ENCODE assay signal across 8 cellular contexts in the genomic region with DNA sequence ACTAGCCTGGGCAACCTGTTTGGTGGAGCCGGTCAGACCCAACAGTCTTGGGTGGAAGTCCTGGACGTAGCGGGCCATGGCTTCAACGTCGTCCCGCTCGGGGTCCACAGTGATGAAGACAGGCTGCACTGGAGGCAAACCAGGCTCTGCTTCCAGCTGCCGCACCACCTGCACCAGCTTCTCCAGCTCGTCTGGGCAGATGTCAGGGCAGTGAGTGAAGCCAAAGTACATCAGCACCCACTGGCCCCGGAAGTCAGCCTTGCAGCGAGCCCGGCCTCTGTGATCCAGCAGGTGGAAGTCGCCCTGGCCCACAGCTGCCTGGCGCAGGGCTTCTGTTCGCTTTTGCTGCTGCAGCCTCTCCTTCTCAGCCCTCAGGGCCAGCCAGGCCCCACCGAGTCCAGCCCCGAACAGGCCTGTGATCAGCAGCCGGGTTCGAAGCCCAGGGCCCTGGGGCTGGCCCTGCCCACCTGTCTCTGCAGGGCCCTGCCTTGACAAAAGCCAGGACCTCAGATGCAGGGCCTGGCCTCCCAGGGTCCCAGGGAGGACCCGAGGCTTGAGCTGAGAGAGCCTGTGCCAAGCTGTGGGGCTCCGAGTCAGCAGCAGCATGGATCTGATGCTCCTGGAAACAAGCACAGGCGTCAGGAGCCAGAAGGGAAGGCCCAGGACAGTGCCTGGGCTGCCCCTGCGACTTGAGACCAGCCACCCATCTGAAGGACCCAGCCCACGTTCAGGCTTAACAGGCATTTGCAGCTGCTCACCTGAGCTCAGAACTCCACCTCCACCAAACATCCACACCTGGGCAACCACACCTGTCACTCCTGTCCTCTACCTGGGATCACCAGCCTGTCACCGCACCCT. TPM values are rescaled to one million over a fixed set of nuclear protein-coding genes. Genes with fewer than 3 reads are reported as not detected.
DNase-seq lines count a peak whose midpoint lies in the region; ATAC-seq and TF ChIP-seq lines count a peak whose summit lies in the region.

No MANE protein-coding gene starts in this region.

- WGBS in SK-N-SH (ENCODE audit: low lambda C conversion rate): 85% methylated on average over 15 of the region's 25 CpGs
- 79% methylated on average over 25 of the region's 25 CpGs for WGBS in hepatocyte (ENCODE audit: low lambda C conversion rate, missing lambda C conversion rate)

- H3K4me3 ChIP-seq in SK-N-SH (ENCODE audit: low read depth in 2 of 2, low read length in 1 of 2) (peak overlapping the region; percentile 80 to 81), WERI-Rb-1 (ENCODE audit: low read depth, low read length) (peak overlapping the region; percentile 85; the same call in 1 of the 2 replicates), hepatocyte (peak overlapping the region; percentile 23)

- H2AFZ ChIP-seq in SK-N-SH (ENCODE audit: low read depth): no peak overlapping the region
- H2AFZ ChIP-seq in hepatocyte: no peak overlapping the region

- peak overlapping the region; percentile 93 for H3K4me2 ChIP-seq in SK-N-SH
- peak overlapping the region; percentile 94 for H3K4me2 ChIP-seq in hepatocyte

- peak overlapping the region; percentile 91 to 96 for H3K27ac Mint-ChIP-seq in stimulated activated naive CD8-positive, alpha-beta T cell treated with anti-CD3 and anti-CD28 coated beads, Interleukin-15, amount 100 ng/mL, for 72 hours

- CTCF ChIA-PET in SK-N-SH (lab: Yijun Ruan, JAX): interaction anchor here (0.7 to 3.4 kb wide), 7 partner anchors 8 to 58 kb away, joined by 3 to 53 read pairs (median 9); partner anchors contain the start of genes CHKB and SYCE3

- H3K9me3 ChIP-seq in SK-N-SH: no peaks in the 10 kb centered on the region
- no peaks in the 10 kb centered on the region for H3K9me3 ChIP-seq in WERI-Rb-1 (ENCODE audit: severe bottlenecking)
- no peaks in the 10 kb centered on the region for H3K9me3 ChIP-seq in hepatocyte (ENCODE audit: low read depth)

- H3K27me3 Mint-ChIP-seq in stimulated activated naive CD8-positive, alpha-beta T cell treated with anti-CD3 and anti-CD28 coated beads, Interleukin-15, amount 100 ng/mL, for 72 hours: no peaks in the 10 kb centered on the region

- H3K27me3 ChIP-seq in SK-N-SH (ENCODE audit: insufficient read depth) (no peaks in the 10 kb centered on the region), WERI-Rb-1 (ENCODE audit: insufficient read depth, low read depth, severe bottlenecking) (no peaks in the 10 kb centered on the region), hepatocyte (no peaks in the 10 kb centered on the region)

- H3K27ac ChIP-seq in SK-N-SH (ENCODE audit: low read depth in 2 of 2, low read length in 1 of 2) (peak overlapping the region in 1 of 2 experiments; percentile 25; a peak in 1 of 4 replicates), WERI-Rb-1 (peak overlapping the region; percentile 92), hepatocyte (peak overlapping the region; percentile 90)

- H3K9me2 ChIP-seq in SK-N-SH (no peaks in the 10 kb centered on the region), hepatocyte (replicated peaks; ENCODE audit: insufficient read depth) (no peaks in the 10 kb centered on the region)

- H3K79me2 ChIP-seq in SK-N-SH (ENCODE audit: insufficient read depth) (peaks cover 18% of the 10 kb centered on the region), hepatocyte (peaks cover 37% of the 10 kb centered on the region)

- TF ChIP-seq RAD21 in SK-N-SH (IDR thresholded peaks at IDR 0.05; ENCODE audit: low read length): no peak

- H3K9me3 Mint-ChIP-seq in stimulated activated naive CD8-positive, alpha-beta T cell treated with anti-CD3 and anti-CD28 coated beads, Interleukin-15, amount 100 ng/mL, for 72 hours: no peaks in the 10 kb centered on the region

- H3K36me3 ChIP-seq in SK-N-SH (replicated peaks in 1 of 2; ENCODE audit: control insufficient read depth in 1 of 2, insufficient read depth in 2 of 2, low read length in 1 of 2) (peaks cover 7 to 35% of the 10 kb centered on the region in 2 experiments), WERI-Rb-1 (peaks cover 56% of the 10 kb centered on the region), hepatocyte (replicated peaks; ENCODE audit: insufficient read depth, low read depth) (no peaks in the 10 kb centered on the region)

- peaks cover 55% of the 10 kb centered on the region for H3K4me1 Mint-ChIP-seq in stimulated activated naive CD8-positive, alpha-beta T cell treated with anti-CD3 and anti-CD28 coated beads, Interleukin-15, amount 100 ng/mL, for 72 hours

- H3K4me1 ChIP-seq in SK-N-SH (ENCODE audit: control insufficient read depth in 1 of 2, insufficient read depth in 2 of 2, low read depth in 1 of 2, low read length in 1 of 2): peaks cover 7 to 24% of the 10 kb centered on the region in 2 experiments; a peak in 2 of 4 replicates
- H3K4me1 ChIP-seq in hepatocyte (ENCODE audit: insufficient read depth): peaks cover 19% of the 10 kb centered on the region

- DNase-seq in SK-N-SH (peak; percentile 52), WERI-Rb-1 (no peak), hepatocyte (ENCODE audit: low spot score) (peak; percentile 15), EL (no peak), medulla oblongata (ENCODE audit: extremely low spot score) (no peak), T1000 (lab: John Stamatoyannopoulos, UW) (no peak)
- peak in 1 of 2 donors; percentile 25 for DNase-seq in stimulated activated naive CD8-positive, alpha-beta T cell treated with anti-CD3 and anti-CD28 coated beads, Interleukin-15, amount 100 ng/mL, for 72 hours

- no peak for TF ChIP-seq EP300 in SK-N-SH (IDR thresholded peaks at IDR 0.05; ENCODE audit: borderline replicate concordance in 1 of 2, low read depth in 1 of 2, low read length in 1 of 2)

- no peak for ATAC-seq in SK-N-SH treated with all-trans-retinoic acid at 6 μM for 48 hours
- ATAC-seq in stimulated activated naive CD8-positive, alpha-beta T cell treated with anti-CD3 and anti-CD28 coated beads, Interleukin-15, amount 100 ng/mL, for 72 hours: no peak

- peak overlapping the region; percentile 80; the same call in 1 of the 2 replicates for H3K9ac ChIP-seq in SK-N-SH

- peaks cover 8% of the 10 kb centered on the region; the same call in 1 of the 2 replicates for H4K20me1 ChIP-seq in SK-N-SH (ENCODE audit: insufficient read depth)
- peaks cover 13% of the 10 kb centered on the region for H4K20me1 ChIP-seq in hepatocyte (ENCODE audit: insufficient read depth, poor library complexity, severe bottlenecking)

- POLR2A ChIA-PET in SK-N-SH (lab: Yijun Ruan, JAX): interaction anchor here (0.9 to 2.9 kb wide), 8 partner anchors 8 to 58 kb away, joined by 3 to 12 read pairs (median 6); partner anchors contain the start of genes CHKB, KLHDC7B, LMF2 and NCAPH2

- no peak for TF ChIP-seq CTCF in SK-N-SH (IDR thresholded peaks at IDR 0.05)
- no peak for TF ChIP-seq CTCF in WERI-Rb-1 (IDR thresholded peaks at IDR 0.05; ENCODE audit: low read depth, low read length)
- no peak for TF ChIP-seq CTCF in hepatocyte (IDR thresholded peaks at IDR 0.05; ENCODE audit: poor library complexity)

- H3F3A ChIP-seq in SK-N-SH (replicated peaks; ENCODE audit: insufficient read depth): peaks cover 19% of the 10 kb centered on the region

- H3K4me3 Mint-ChIP-seq in stimulated activated naive CD8-positive, alpha-beta T cell treated with anti-CD3 and anti-CD28 coated beads, Interleukin-15, amount 100 ng/mL, for 72 hours: peak overlapping the region; percentile 88 to 95

TF ChIP-seq in SK-N-SH, 30 proteins besides CTCF, POLR2A, EP300 and RAD21 (continues in another document):
- TF ChIP-seq GABPA (IDR thresholded peaks at IDR 0.05; ENCODE audit: low read depth): no peak
- TF ChIP-seq FOXM1 (IDR thresholded peaks at IDR 0.05; ENCODE audit: low read depth): no peak
- no peak for TF ChIP-seq NFIC (IDR thresholded peaks at IDR 0.05; ENCODE audit: borderline replicate concordance)

TF ChIP-seq in SK-N-SH treated with all-trans-retinoic acid at 6 μM for 48 hours, 23 proteins besides CTCF, POLR2A, EP300 and RAD21 (continues in another document):
- no peak for TF ChIP-seq CSRNP3 (CRISPR knock-in tag; IDR thresholded peaks at IDR 0.05)
- no peak for TF ChIP-seq CSDC2 (CRISPR knock-in tag; IDR thresholded peaks at IDR 0.05)
- no peak for TF ChIP-seq SNAI2 (CRISPR knock-in tag; IDR thresholded peaks at IDR 0.05)
- TF ChIP-seq TOX (CRISPR knock-in tag; IDR thresholded peaks at IDR 0.05; ENCODE audit: borderline replicate concordance): no peak
- no peak for TF ChIP-seq ZNF565 (CRISPR knock-in tag; conservative IDR thresholded peaks at IDR 0.05; ENCODE audit: low read depth)

RNA-seq across cellular contexts. Expression of gene SCO2, which starts 1.4 kb away (rescaled TPM):
- polyA plus RNA-seq in SK-N-SH (2012; rRNA removed): 3.2 and 4.0 TPM in 2 replicates
- 0.82 and 1.5 TPM in 2 replicates for polyA plus RNA-seq in SK-N-SH (2012; cell fraction: cytosol; rRNA removed)
- polyA plus RNA-seq in SK-N-SH (2012; cell fraction: nucleus; rRNA removed): 2.6 and 2.9 TPM in 2 replicates
- 2.0 and 4.1 TPM in 2 replicates for total RNA-seq in hepatocyte
- polyA plus RNA-seq in hepatocyte: 9.7 and 11.2 TPM in 2 replicates

RNA-seq across cellular contexts. Expression of gene TYMP, which starts 5.8 kb away (rescaled TPM):
- polyA plus RNA-seq in SK-N-SH (2012; rRNA removed) (1.1 and 1.7 TPM in 2 replicates), hepatocyte (85.7 and 105 TPM in 2 replicates)
- 0.45 and 0.62 TPM in 2 replicates for polyA plus RNA-seq in SK-N-SH (2012; cell fraction: cytosol; rRNA removed)
- 5.0 and 11.0 TPM in 2 replicates for polyA plus RNA-seq in SK-N-SH (2012; cell fraction: nucleus; rRNA removed)
- 36.6 and 46.4 TPM in 2 replicates for total RNA-seq in hepatocyte

RNA-seq across cellular contexts. Expression of gene NCAPH2, which starts 16.0 kb away (rescaled TPM):
- polyA plus RNA-seq in SK-N-SH (2012; rRNA removed) (21.1 and 22.4 TPM in 2 replicates), hepatocyte (40.6 and 48.0 TPM in 2 replicates)
- 8.0 and 12.9 TPM in 2 replicates for polyA plus RNA-seq in SK-N-SH (2012; cell fraction: cytosol; rRNA removed)
- polyA plus RNA-seq in SK-N-SH (2012; cell fraction: nucleus; rRNA removed): 54.6 and 65.2 TPM in 2 replicates
- total RNA-seq in hepatocyte: 24.4 and 25.6 TPM in 2 replicates

RNA-seq across cellular contexts. Expression of gene LMF2, which starts 16.5 kb away (rescaled TPM):
- polyA plus RNA-seq in SK-N-SH (2012; rRNA removed): 34.3 and 42.8 TPM in 2 replicates
- polyA plus RNA-seq in SK-N-SH (2012; cell fraction: cytosol; rRNA removed): 5.5 and 11.9 TPM in 2 replicates
- polyA plus RNA-seq in SK-N-SH (2012; cell fraction: nucleus; rRNA removed): 235 and 240 TPM in 2 replicates
- total RNA-seq in hepatocyte: 22.4 and 32.8 TPM in 2 replicates
- 97.6 and 128 TPM in 2 replicates for polyA plus RNA-seq in hepatocyte

RNA-seq across cellular contexts. Expression of gene KLHDC7B, which starts 21.7 kb away (rescaled TPM):
- 0.03 and 0.07 TPM in 2 replicates for polyA plus RNA-seq in SK-N-SH (2012; rRNA removed)
- polyA plus RNA-seq in SK-N-SH (2012; cell fraction: cytosol; rRNA removed): 0.01 and 0.03 TPM in 2 replicates
- 0.37 and 0.38 TPM in 2 replicates for polyA plus RNA-seq in SK-N-SH (2012; cell fraction: nucleus; rRNA removed)
- 0.92 and 1.7 TPM in 2 replicates for total RNA-seq in hepatocyte
- polyA plus RNA-seq in hepatocyte: 0.75 and 1.4 TPM in 2 replicates

Comparison
In these comparisons a context has a peak if more than half of its experiments do, and no peak if none do; other contexts are left out.
1. DNase-seq: peak in SK-N-SH (single experiment) and hepatocyte (single experiment); none in WERI-Rb-1 (single experiment), EL (single experiment), medulla oblongata (single experiment) and T1000 (single experiment).
2. H3K4me3 ChIP-seq: peak in every context shown above with its lines; median percentile 85 in WERI-Rb-1; 80 in SK-N-SH; 23 in hepatocyte.